19 cellular contexts compared by ENCODE assay signal in the genomic region with DNA sequence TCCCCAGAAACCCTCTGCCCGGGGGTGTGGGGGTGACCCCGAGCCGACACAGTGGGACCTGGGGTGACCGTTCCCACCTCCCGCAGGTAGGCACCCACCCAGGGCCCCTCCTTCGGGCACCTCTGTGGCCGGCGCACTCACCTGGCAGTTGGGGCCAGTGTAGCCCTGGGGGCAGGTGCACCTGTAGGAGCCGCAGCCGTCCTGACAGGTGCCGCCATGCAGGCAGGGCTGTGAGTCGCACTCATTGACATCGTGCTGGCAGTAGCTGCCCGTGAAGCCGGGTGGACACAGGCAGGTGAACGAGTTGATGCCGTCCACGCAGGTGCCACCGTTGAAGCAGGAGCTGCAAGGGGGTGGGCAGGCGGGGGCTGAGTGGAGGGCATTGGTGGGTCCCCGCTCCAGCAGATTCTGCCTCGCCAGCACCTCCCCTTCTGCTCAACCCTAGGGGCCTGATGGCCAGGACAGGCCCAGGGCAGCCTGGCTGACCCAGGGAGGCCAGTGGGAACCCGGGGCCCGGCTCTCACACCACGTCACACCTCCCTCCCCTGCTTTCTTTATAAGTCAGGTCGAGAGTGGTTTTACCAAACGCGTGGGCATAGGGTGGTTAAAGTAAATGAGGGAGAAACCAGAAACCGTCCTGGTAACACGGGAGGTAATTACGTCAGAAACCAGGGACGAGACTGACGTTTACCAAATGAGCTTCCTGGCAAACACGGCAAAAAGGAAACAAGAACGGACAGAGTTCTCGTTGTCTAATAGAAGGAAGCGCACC.
"Had no signal": no experiment of that assay in that cellular context is flagged by ENCODE, and none has a peak within 500 bp of the region (broad histone marks: within the 10 kb centered on the region; RNA-seq: fewer than 3 reads in every experiment).

No MANE protein-coding gene starts in this region.

- H3K9me3 ChIP-seq: prostate gland, thyroid gland, vagina had no signal

- H3K27ac ChIP-seq: prostate gland, vagina had no signal

- H3K27me3 Mint-ChIP-seq: activated CD8-positive, alpha-beta memory T cell treated with anti-CD3 and anti-CD28 coated beads, Interleukin-2, amount 10 ng/mL, durations not matched to agents 7 days and 5 days; activated naive CD8-positive, alpha-beta T cell treated with anti-CD3 and anti-CD28 coated beads, Interleukin-2, amount 10 ng/mL, durations not matched to agents 7 days and 5 days; brain; central memory CD8-positive, alpha-beta T cell had no signal

- H3K4me3 Mint-ChIP-seq: activated CD8-positive, alpha-beta memory T cell treated with anti-CD3 and anti-CD28 coated beads, Interleukin-2, amount 10 ng/mL, durations not matched to agents 7 days and 5 days; activated naive CD8-positive, alpha-beta T cell treated with anti-CD3 and anti-CD28 coated beads, Interleukin-2, amount 10 ng/mL, durations not matched to agents 7 days and 5 days; brain; central memory CD8-positive, alpha-beta T cell; mesothelial cell of epicardium; nephron progenitor cell; T-helper 2 cell treated with Interferon-gamma antibody and Interleukin-4, amounts not matched to agents 5 μg/mL and 100 μg/mL, for 36 hours had no signal

- H3K27ac Mint-ChIP-seq: activated CD8-positive, alpha-beta memory T cell treated with anti-CD3 and anti-CD28 coated beads, Interleukin-2, amount 10 ng/mL, durations not matched to agents 7 days and 5 days; activated naive CD8-positive, alpha-beta T cell treated with anti-CD3 and anti-CD28 coated beads, Interleukin-2, amount 10 ng/mL, durations not matched to agents 7 days and 5 days; mesothelial cell of epicardium; nephron progenitor cell; T-helper 2 cell treated with Interferon-gamma antibody and Interleukin-4, amounts not matched to agents 5 μg/mL and 100 μg/mL, for 36 hours had no signal

- H3K9me3 Mint-ChIP-seq: activated naive CD8-positive, alpha-beta T cell treated with anti-CD3 and anti-CD28 coated beads, Interleukin-2, amount 10 ng/mL, durations not matched to agents 7 days and 5 days; brain; central memory CD8-positive, alpha-beta T cell; mesothelial cell of epicardium; nephron progenitor cell; T-helper 2 cell treated with Interferon-gamma antibody and Interleukin-4, amounts not matched to agents 5 μg/mL and 100 μg/mL, for 36 hours had no signal

- ATAC-seq: activated CD8-positive, alpha-beta memory T cell treated with anti-CD3 and anti-CD28 coated beads, Interleukin-2, amount 10 ng/mL, durations not matched to agents 7 days and 5 days; right cardiac atrium had no signal

- H3K27me3 ChIP-seq: thyroid gland, vagina had no signal

- H3K4me1 Mint-ChIP-seq: activated naive CD8-positive, alpha-beta T cell treated with anti-CD3 and anti-CD28 coated beads, Interleukin-2, amount 10 ng/mL, durations not matched to agents 7 days and 5 days; central memory CD8-positive, alpha-beta T cell; mesothelial cell of epicardium; nephron progenitor cell had no signal

- H3K4me1 ChIP-seq: prostate gland had no signal

- H3K4me3 ChIP-seq: prostate gland, skin epidermis, thyroid gland, vagina had no signal

- DNase-seq: activated CD4-positive, CD25-positive, alpha-beta regulatory T cell; activated CD8-positive, alpha-beta memory T cell treated with anti-CD3 and anti-CD28 coated beads, Interleukin-2, amount 10 ng/mL, durations not matched to agents 7 days and 5 days; activated gamma-delta T cell treated with Interleukin-2 at 50 U/mL for 16 hours; activated naive CD8-positive, alpha-beta T cell treated with anti-CD3 and anti-CD28 coated beads, Interleukin-2, amount 10 ng/mL, durations not matched to agents 7 days and 5 days; activated T-cell treated with anti-CD3 and anti-CD28 coated beads, Interleukin-2, amount 50 U/mL, for 1 hour; cortex of kidney; effector CD8-positive, alpha-beta T cell; foreskin fibroblast; nephron progenitor cell; right cardiac atrium; SW 1271; thyroid gland had no signal
